In the genomic region with DNA sequence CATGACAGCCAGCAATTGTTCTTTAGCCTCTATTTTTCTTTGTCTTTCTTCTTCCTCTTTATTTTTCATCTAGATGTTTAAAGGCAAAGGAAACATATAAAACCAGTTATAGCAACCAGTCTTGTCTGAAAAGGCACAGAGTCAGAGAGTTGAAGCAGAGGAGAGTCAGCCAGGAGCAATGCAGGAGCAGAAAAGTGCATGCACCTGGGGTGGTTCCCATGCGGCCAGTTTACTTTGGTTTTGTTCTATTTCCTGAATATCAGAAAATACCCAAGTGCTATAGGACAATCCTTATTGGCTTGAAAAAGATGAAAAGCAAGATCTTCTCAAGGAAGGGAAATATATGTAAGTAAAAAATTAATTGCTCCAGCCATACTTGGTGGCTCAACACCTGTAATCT, we compare ENCODE assay signal across 30 cellular contexts. TPM values are rescaled to one million over a fixed set of nuclear protein-coding genes. Genes with fewer than 3 reads are reported as not detected.
"Had no signal": no experiment of that assay in that cellular context is flagged by ENCODE, and none has a peak within 500 bp of the region (broad histone marks: within the 10 kb centered on the region; RNA-seq: fewer than 3 reads in every experiment).

No MANE protein-coding gene starts in this region.

- H3K4me1 ChIP-seq: esophagus muscularis mucosa, foreskin keratinocyte, gastrocnemius medialis, heart left ventricle had no signal

- H3K27me3 ChIP-seq: foreskin keratinocyte, gastrocnemius medialis had no signal

- H3K27ac ChIP-seq: esophagus muscularis mucosa, foreskin keratinocyte, gastrocnemius medialis, heart left ventricle had no signal

- H3K36me3 ChIP-seq: esophagus muscularis mucosa, gastrocnemius medialis, heart left ventricle had no signal

- ATAC-seq: activated CD4-positive, alpha-beta T cell treated with anti-CD3 and anti-CD28 coated beads for 36 hours; activated CD8-positive, alpha-beta memory T cell treated with anti-CD3 and anti-CD28 coated beads, Interleukin-2, amount 10 ng/mL, durations not matched to agents 7 days and 5 days; activated CD8-positive, alpha-beta T cell treated with anti-CD3 and anti-CD28 coated beads, Interleukin-2, amount 10 ng/mL, durations not matched to agents 7 days and 5 days; activated naive CD4-positive, alpha-beta T cell treated with anti-CD3 and anti-CD28 coated beads, Interleukin-2, amount 50 U/mL, for 72 hours; effector memory CD8-positive, alpha-beta T cell; foreskin keratinocyte; gastrocnemius medialis; heart left ventricle had no signal

- DNase-seq: activated CD4-positive, alpha-beta memory T cell treated with anti-CD3 and anti-CD28 coated beads for 36 hours; activated CD4-positive, alpha-beta T cell treated with anti-CD3 and anti-CD28 coated beads for 36 hours; activated CD4-positive, alpha-beta T cell treated with anti-CD3 and anti-CD28 coated beads, Interleukin-2, amount 10 ng/mL, durations not matched to agents 24 days and 14 days; activated CD4-positive, CD25-positive, alpha-beta regulatory T cell; activated CD4-positive, CD25-positive, alpha-beta regulatory T cell treated with anti-CD3 and anti-CD28 coated beads, Interleukin-2, amount 50 U/mL, for 72 hours; activated CD8-positive, alpha-beta memory T cell treated with anti-CD3 and anti-CD28 coated beads, Interleukin-2, amount 10 ng/mL, durations not matched to agents 7 days and 5 days; activated CD8-positive, alpha-beta memory T cell treated with anti-CD3 and anti-CD28 coated beads, Interleukin-2, amount 50 U/mL, for 4 hours; activated CD8-positive, alpha-beta T cell treated with anti-CD3 and anti-CD28 coated beads, Interleukin-2, amount 10 ng/mL, durations not matched to agents 7 days and 5 days; activated gamma-delta T cell; activated naive CD4-positive, alpha-beta T cell; activated naive CD4-positive, alpha-beta T cell treated with anti-CD3 and anti-CD28 coated beads, Interleukin-2, amount 10 ng/mL, durations not matched to agents 7 days and 5 days; activated naive CD8-positive, alpha-beta T cell treated with anti-CD3 and anti-CD28 coated beads, Interleukin-2, amount 10 ng/mL, durations not matched to agents 7 days and 5 days; activated T-cell treated with anti-CD3 and anti-CD28 coated beads, Interleukin-2, amount 50 U/mL, for 1 hour; activated T-cell treated with anti-CD3 and anti-CD28 coated beads, Interleukin-2, amount 50 U/mL, for 48 hours; anterior cingulate cortex; caudate nucleus; cortex of kidney; dermis blood vessel endothelial cell; effector CD4-positive, alpha-beta T cell; effector memory CD8-positive, alpha-beta T cell; erythroblast; foreskin keratinocyte; gastrocnemius medialis; glutamatergic neuron; heart left ventricle; T-helper 2 cell had no signal

- H3K4me3 ChIP-seq: esophagus muscularis mucosa, gastrocnemius medialis, heart left ventricle had no signal

- H3K9me3 ChIP-seq: esophagus muscularis mucosa, gastrocnemius medialis, heart left ventricle had no signal

RNA-seq across cellular contexts. Expression of a gene that starts 44.9 kb away (rescaled TPM):
- total RNA-seq: activated CD4-positive, alpha-beta memory T cell treated with anti-CD3 and anti-CD28 coated beads for 36 hours; activated CD4-positive, alpha-beta T cell treated with anti-CD3 and anti-CD28 coated beads, Interleukin-2, amount 10 ng/mL, durations not matched to agents 24 days and 14 days; activated CD8-positive, alpha-beta memory T cell treated with anti-CD3 and anti-CD28 coated beads, Interleukin-2, amount 10 ng/mL, durations not matched to agents 7 days and 5 days; activated CD8-positive, alpha-beta T cell treated with anti-CD3 and anti-CD28 coated beads, Interleukin-2, amount 10 ng/mL, durations not matched to agents 7 days and 5 days; activated naive CD4-positive, alpha-beta T cell treated with anti-CD3 and anti-CD28 coated beads, Interleukin-2, amount 50 U/mL, for 72 hours; activated naive CD8-positive, alpha-beta T cell treated with anti-CD3 and anti-CD28 coated beads, Interleukin-2, amount 10 ng/mL, durations not matched to agents 7 days and 5 days; chondrocyte; dermis blood vessel endothelial cell; foreskin keratinocyte; gastrocnemius medialis; heart left ventricle; T-helper 1 cell treated with Interleukin-12 subunit alpha and Interleukin-12 subunit beta and Interleukin-4 antibody, amounts not matched to agents 30 ng/mL and 1 ng/mL, for 36 hours had no signal
